Comparison of ENCODE assay signal across 8 cellular contexts in genomic region chr9:128912270-128912853, GRCh38. TPM values are rescaled to one million over a fixed set of nuclear protein-coding genes. Genes with fewer than 3 reads are reported as not detected.
DNase-seq lines count a peak whose midpoint lies in the region; ATAC-seq, FAIRE-seq and TF ChIP-seq lines count a peak whose summit lies in the region.

No MANE protein-coding gene starts in this region.

- no peaks in the 10 kb centered on the region for H3K9me3 Mint-ChIP-seq in CD4-positive, alpha-beta T cell

- peaks cover 77% of the 10 kb centered on the region for H3K36me3 Mint-ChIP-seq in CD4-positive, alpha-beta T cell (ENCODE audit: low read depth)

- peaks cover 33% of the 10 kb centered on the region for H3K4me1 Mint-ChIP-seq in CD4-positive, alpha-beta T cell (ENCODE audit: low read depth)

- no peaks in the 10 kb centered on the region for H3K27me3 Mint-ChIP-seq in CD4-positive, alpha-beta T cell

- no peak for TF ChIP-seq POLR2A in GM12892 (IDR thresholded peaks at IDR 0.05; ENCODE audit: low read depth, low read length)

- no peaks in the 10 kb centered on the region for H3K9me3 ChIP-seq in CD4-positive, alpha-beta T cell (ENCODE audit: control insufficient read depth, low read length)

- CTCF ChIA-PET in CD4-positive, alpha-beta T cell (lab: Charles Lee): interaction anchor here (0.6 kb wide), 1 partner anchor 10 kb away, joined by 4 read pairs; no protein-coding TSS in a partner anchor

- POLR2A ChIA-PET in CD4-positive, alpha-beta T cell (lab: Charles Lee): no interaction called here

- ATAC-seq in CD4-positive, alpha-beta T cell (ENCODE audit: poor library complexity): no peak
- no peak for ATAC-seq in left lobe of liver

- peak overlapping the region; percentile 72 for H3K27ac Mint-ChIP-seq in CD4-positive, alpha-beta T cell

- H3K27ac ChIP-seq in CD4-positive, alpha-beta T cell (ENCODE audit: low read depth, low read length): no peak overlapping the region

- H3K4me3 Mint-ChIP-seq in CD4-positive, alpha-beta T cell: no peak overlapping the region

- TF ChIP-seq CTCF in CD4-positive, alpha-beta T cell (IDR thresholded peaks at IDR 0.05): no peak
- TF ChIP-seq CTCF in epithelial cell of esophagus (IDR thresholded peaks at IDR 0.05; ENCODE audit: insufficient read depth, low read depth, low read length, missing control alignments): no peak

- no peak for FAIRE-seq in GM12892 (lab: Jason Lieb, UNC)

- H3K4me3 ChIP-seq in epithelial cell of esophagus (ENCODE audit: low read length): peak overlapping the region; percentile 57

- H3K27me3 ChIP-seq in CD4-positive, alpha-beta T cell (ENCODE audit: control insufficient read depth, insufficient read depth, low read length): no peaks in the 10 kb centered on the region

- intact Hi-C loops in CD4-positive, alpha-beta T cell (cut with DNase I, micrococcal nuclease): no loop called here

- no peak for DNase-seq in CD4-positive, alpha-beta T cell
- peak; percentile 64 for DNase-seq in RPMI7951 (ENCODE audit: low read depth)
- peak; percentile 97 for DNase-seq in epithelial cell of esophagus (ENCODE audit: low read depth)
- peak; percentile 27 for DNase-seq in occipital lobe (lab: John Stamatoyannopoulos, UW)
- no peak for DNase-seq in NCI-H2029 (lab: John Stamatoyannopoulos, UW)
- DNase-seq in left lobe of liver (ENCODE audit: low spot score): no peak
- no peak for DNase-seq in activated gamma-delta T cell (lab: John Stamatoyannopoulos, UW)
- no peak for DNase-seq in GM12892 (ENCODE audit: insufficient read length)

RNA-seq across cellular contexts. Expression of gene PHYHD1, which starts 8.4 kb away (rescaled TPM):
- total RNA-seq in CD4-positive, alpha-beta T cell: 1 to 10 TPM; 1.6 to 2.6 TPM
- 1.7 and 1.8 TPM in 2 replicates for total RNA-seq in RPMI7951 (2014; rRNA removed; shearing (Covaris generic))
- total RNA-seq in occipital lobe (1.1 TPM), left lobe of liver (70.8 TPM)
- polyA plus RNA-seq in GM12892 (2012; ENCODE audit: missing spikeins): 1.1 TPM

RNA-seq across cellular contexts. Expression of gene LRRC8A, which starts 30.4 kb away (rescaled TPM):
- total RNA-seq in CD4-positive, alpha-beta T cell: 10 to 100 TPM; 35.0 to 35.8 TPM
- total RNA-seq in RPMI7951 (2014; rRNA removed; shearing (Covaris generic)): 13.9 and 14.1 TPM in 2 replicates
- total RNA-seq in occipital lobe (20.4 TPM), left lobe of liver (11.0 TPM)
- 3.0 TPM for polyA plus RNA-seq in GM12892 (2012; ENCODE audit: missing spikeins)

RNA-seq across cellular contexts. Expression of gene KYAT1, which starts 30.6 kb away (rescaled TPM):
- total RNA-seq in CD4-positive, alpha-beta T cell: 1 to 10 TPM; 2.8 to 4.7 TPM
- 8.0 and 9.6 TPM in 2 replicates for total RNA-seq in RPMI7951 (2014; rRNA removed; shearing (Covaris generic))
- total RNA-seq in occipital lobe (9.0 TPM), left lobe of liver (9.6 TPM)
- 9.7 TPM for polyA plus RNA-seq in GM12892 (2012; ENCODE audit: missing spikeins)

RNA-seq across cellular contexts. Expression of gene DOLK, which starts 35.0 kb away (rescaled TPM):
- total RNA-seq in CD4-positive, alpha-beta T cell: 1 to 10 TPM; 7.4 to 7.8 TPM
- total RNA-seq in RPMI7951 (2014; rRNA removed; shearing (Covaris generic)): 16.1 and 16.2 TPM in 2 replicates
- total RNA-seq in occipital lobe (14.7 TPM), left lobe of liver (7.5 TPM)
- polyA plus RNA-seq in GM12892 (2012; ENCODE audit: missing spikeins): 5.0 TPM

RNA-seq across cellular contexts. Expression of gene NUP188, which starts 35.1 kb away (rescaled TPM):
- 10 to 100 TPM; 43.0 to 43.9 TPM for total RNA-seq in CD4-positive, alpha-beta T cell
- total RNA-seq in RPMI7951 (2014; rRNA removed; shearing (Covaris generic)): 28.9 and 33.4 TPM in 2 replicates
- 17.8 TPM for total RNA-seq in occipital lobe
- total RNA-seq in left lobe of liver: 11.4 TPM
- 44.5 TPM for polyA plus RNA-seq in GM12892 (2012; ENCODE audit: missing spikeins)

Comparison
In these comparisons a context has a peak if more than half of its experiments do, and no peak if none do; other contexts are left out.
1. DNase-seq: peak in RPMI7951 (single experiment), epithelial cell of esophagus (single experiment) and occipital lobe (single experiment); none in CD4-positive, alpha-beta T cell (0 of 10), NCI-H2029 (single experiment), left lobe of liver (single experiment), activated gamma-delta T cell (single experiment) and GM12892 (single experiment).
2. RNA of gene PHYHD1, which starts 8.4 kb away (total RNA-seq): 70.8 TPM in left lobe of liver (single experiment); 1.6 to 2.6 TPM in CD4-positive, alpha-beta T cell, 1.7 to 1.8 TPM in RPMI7951 and 1.1 TPM in occipital lobe (single experiment); every median in the first group is over 10 times any median in the second.